11 cellular contexts compared by ENCODE assay signal in the genomic region with DNA sequence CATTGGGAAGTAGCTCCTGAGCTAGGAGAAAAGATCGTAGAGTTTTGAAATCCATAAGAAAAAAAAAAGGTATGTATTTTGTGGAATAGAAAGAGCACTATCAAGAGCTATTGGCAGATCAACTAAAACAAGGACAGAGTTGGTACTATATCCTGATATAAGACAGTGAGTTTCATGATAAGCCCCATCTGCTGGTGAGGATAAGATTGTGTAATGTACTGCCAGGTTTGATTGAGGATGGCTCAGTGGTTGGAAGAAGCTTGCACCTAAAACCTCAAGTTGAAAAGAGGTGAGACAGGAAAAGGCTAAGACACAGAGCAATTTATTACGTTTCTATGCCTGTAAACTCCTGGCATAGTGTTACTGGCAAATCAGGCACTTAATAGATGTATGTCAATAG.
DNase-seq lines count a peak whose midpoint lies in the region; ATAC-seq, FAIRE-seq and TF ChIP-seq lines count a peak whose summit lies in the region.
"Had no signal": no experiment of that assay in that cellular context is flagged by ENCODE, and none has a peak within 500 bp of the region (broad histone marks: within the 10 kb centered on the region; RNA-seq: fewer than 3 reads in every experiment).

No MANE protein-coding gene starts in this region.

- H3K36me3 Mint-ChIP-seq in activated T-cell treated with anti-CD3 and anti-CD28 coated beads, Interleukin-2, amount 50 U/mL, for 72 hours (ENCODE audit: insufficient read depth in 2 of 2), result no peaks in the 10 kb centered on the region
- no peaks in the 10 kb centered on the region for H3K36me3 Mint-ChIP-seq in activated naive CD4-positive, alpha-beta T cell treated with anti-CD3 and anti-CD28 coated beads for 36 hours (ENCODE audit: low read depth)
- no peaks in the 10 kb centered on the region for H3K36me3 Mint-ChIP-seq in activated CD8-positive, alpha-beta memory T cell treated with anti-CD3 and anti-CD28 coated beads, Interleukin-2, amount 10 ng/mL, durations not matched to agents 7 days and 5 days
- H3K36me3 Mint-ChIP-seq: naive B cell had no signal

- H3K9me3 ChIP-seq in OCI-LY3 (ENCODE audit: insufficient read depth, low read length) (no peaks in the 10 kb centered on the region), endothelial cell of umbilical vein (replicated peaks; ENCODE audit: control insufficient read depth, insufficient read depth, low read length) (no peaks in the 10 kb centered on the region)

- H4K20me1 ChIP-seq in OCI-LY3 (ENCODE audit: insufficient read depth, low read length), result no peaks in the 10 kb centered on the region
- H4K20me1 ChIP-seq in endothelial cell of umbilical vein (replicated peaks; ENCODE audit: control insufficient read depth, extremely low read depth, insufficient read depth, low read length), result no peaks in the 10 kb centered on the region

- H2AFZ ChIP-seq in OCI-LY3 (ENCODE audit: low read depth, low read length) (no peak overlapping the region), endothelial cell of umbilical vein (ENCODE audit: low read depth, low read length) (no peak overlapping the region)

- H3K9ac ChIP-seq in OCI-LY3 (ENCODE audit: low read length) (no peak overlapping the region), endothelial cell of umbilical vein (replicated peaks; ENCODE audit: extremely low read depth, insufficient read depth, low read length) (no peak overlapping the region)

- POLR2A ChIA-PET in endothelial cell of umbilical vein (lab: Charles Lee), result no interaction called here
- POLR2A ChIA-PET in GM10248 (lab: Yijun Ruan, JAX), result no interaction called here

- no peak overlapping the region for H3K4me3 ChIP-seq in OCI-LY3 (ENCODE audit: low read length)
- H3K4me3 ChIP-seq in endothelial cell of umbilical vein (replicated peaks in 1 of 3; ENCODE audit: insufficient read depth in 1 of 3, low read depth in 1 of 3, low read length in 3 of 3), result no peak overlapping the region
- H3K4me3 ChIP-seq: uterus had no signal

- H3K4me1 Mint-ChIP-seq in activated T-cell treated with anti-CD3 and anti-CD28 coated beads, Interleukin-2, amount 50 U/mL, for 72 hours (ENCODE audit: low read depth), result no peaks in the 10 kb centered on the region
- no peaks in the 10 kb centered on the region for H3K4me1 Mint-ChIP-seq in activated naive CD4-positive, alpha-beta T cell treated with anti-CD3 and anti-CD28 coated beads for 36 hours (ENCODE audit: low read depth)
- peaks cover 2% of the 10 kb centered on the region for H3K4me1 Mint-ChIP-seq in activated CD8-positive, alpha-beta memory T cell treated with anti-CD3 and anti-CD28 coated beads, Interleukin-2, amount 10 ng/mL, durations not matched to agents 7 days and 5 days
- H3K4me1 Mint-ChIP-seq: naive B cell had no signal

- no peak overlapping the region for H3K4me3 Mint-ChIP-seq in activated T-cell treated with anti-CD3 and anti-CD28 coated beads, Interleukin-2, amount 50 U/mL, for 72 hours
- H3K4me3 Mint-ChIP-seq in activated naive CD4-positive, alpha-beta T cell treated with anti-CD3 and anti-CD28 coated beads for 36 hours, result no peak overlapping the region
- H3K4me3 Mint-ChIP-seq in activated CD8-positive, alpha-beta memory T cell treated with anti-CD3 and anti-CD28 coated beads, Interleukin-2, amount 10 ng/mL, durations not matched to agents 7 days and 5 days, result no peak overlapping the region
- H3K4me3 Mint-ChIP-seq: CD4-positive, alpha-beta memory T cell; naive B cell had no signal

- TF ChIP-seq POLR2A in endothelial cell of umbilical vein (IDR thresholded peaks at IDR 0.05; ENCODE audit: low read depth, low read length), result no peak

- BruUV-seq in endothelial cell of umbilical vein (replicated peaks; lab: Mats Ljungman, UMichigan), result no TSS peak

- no peak for DNase-seq in activated T-cell treated with anti-CD3 and anti-CD28 coated beads, Interleukin-2, amount 50 U/mL, for 72 hours
- DNase-seq in activated T-cell treated with anti-CD3 and anti-CD28 coated beads for 4 hours (no peak), endothelial cell of umbilical vein (ENCODE audit: low read depth, low spot score) (peak; percentile 19), urothelium cell line (ENCODE audit: low spot score) (peak; percentile 13), GM10248 (ENCODE audit: extremely low spot score) (no peak)
- DNase-seq in activated naive CD4-positive, alpha-beta T cell treated with anti-CD3 and anti-CD28 coated beads for 36 hours, result no peak
- no peak for DNase-seq in activated CD8-positive, alpha-beta memory T cell treated with anti-CD3 and anti-CD28 coated beads, Interleukin-2, amount 10 ng/mL, durations not matched to agents 7 days and 5 days
- DNase-seq: naive B cell, uterus had no signal

- H3K4me1 ChIP-seq in OCI-LY3 (ENCODE audit: low read length) (no peaks in the 10 kb centered on the region), endothelial cell of umbilical vein (ENCODE audit: control insufficient read depth, extremely low read depth, insufficient read depth, low read length) (no peaks in the 10 kb centered on the region)
- H3K4me1 ChIP-seq: uterus had no signal

- H3K27ac ChIP-seq in OCI-LY3 (ENCODE audit: low read length) (no peak overlapping the region), endothelial cell of umbilical vein (ENCODE audit: insufficient read depth, low read depth, low read length) (no peak overlapping the region)
- H3K27ac ChIP-seq: uterus had no signal

- H3K79me2 ChIP-seq in OCI-LY3 (ENCODE audit: low read length) (no peaks in the 10 kb centered on the region), endothelial cell of umbilical vein (ENCODE audit: control insufficient read depth, insufficient read depth, low read length) (no peaks in the 10 kb centered on the region)

- H3K36me3 ChIP-seq in OCI-LY3 (replicated peaks; ENCODE audit: low read depth, low read length) (no peaks in the 10 kb centered on the region), endothelial cell of umbilical vein (ENCODE audit: control insufficient read depth in 2 of 2, extremely low read depth in 1 of 2, insufficient read depth in 2 of 2, low read length in 2 of 2) (no peaks in the 10 kb centered on the region)
- H3K36me3 ChIP-seq: uterus had no signal

- intact Hi-C loops in endothelial cell of umbilical vein (cut with micrococcal nuclease), result no loop called here
- intact Hi-C loops in activated naive CD4-positive, alpha-beta T cell treated with anti-CD3 and anti-CD28 coated beads for 36 hours (cut with micrococcal nuclease), result loop anchor here (1.0 to 10.0 kb wide), 2 partner anchors 199 to 331 kb away; no protein-coding TSS in a partner anchor

- FAIRE-seq in endothelial cell of umbilical vein (lab: Jason Lieb, UNC), result no peak
- no peak for FAIRE-seq in urothelium cell line (lab: Jason Lieb, UNC)

- dilution Hi-C loops in endothelial cell of umbilical vein (cut with MboI; ENCODE audit: extremely low pct_ligation_motif_present, low sequenced_read_pairs), result no loop called here

- no peaks in the 10 kb centered on the region for H3K27me3 Mint-ChIP-seq in activated T-cell treated with anti-CD3 and anti-CD28 coated beads, Interleukin-2, amount 50 U/mL, for 72 hours (ENCODE audit: low read depth)
- H3K27me3 Mint-ChIP-seq in activated naive CD4-positive, alpha-beta T cell treated with anti-CD3 and anti-CD28 coated beads for 36 hours (ENCODE audit: low read depth), result no peaks in the 10 kb centered on the region
- H3K27me3 Mint-ChIP-seq in activated CD8-positive, alpha-beta memory T cell treated with anti-CD3 and anti-CD28 coated beads, Interleukin-2, amount 10 ng/mL, durations not matched to agents 7 days and 5 days, result no peaks in the 10 kb centered on the region
- H3K27me3 Mint-ChIP-seq: CD4-positive, alpha-beta memory T cell; naive B cell had no signal

- no peak overlapping the region for H3K27ac Mint-ChIP-seq in activated T-cell treated with anti-CD3 and anti-CD28 coated beads, Interleukin-2, amount 50 U/mL, for 72 hours
- H3K27ac Mint-ChIP-seq in activated naive CD4-positive, alpha-beta T cell treated with anti-CD3 and anti-CD28 coated beads for 36 hours, result no peak overlapping the region
- H3K27ac Mint-ChIP-seq in activated CD8-positive, alpha-beta memory T cell treated with anti-CD3 and anti-CD28 coated beads, Interleukin-2, amount 10 ng/mL, durations not matched to agents 7 days and 5 days, result no peak overlapping the region
- H3K27ac Mint-ChIP-seq: CD4-positive, alpha-beta memory T cell had no signal

- CTCF ChIA-PET in endothelial cell of umbilical vein (lab: Charles Lee) (interaction anchor here (1.0 to 2.9 kb wide), 6 partner anchors 17 to 527 kb away, joined by 3 to 16 read pairs (median 4); a partner anchor contains a TSS), GM10248 (lab: Yijun Ruan, JAX) (interaction anchor here (0.9 kb wide), 1 partner anchor 38 kb away, joined by 3 read pairs; no protein-coding TSS in a partner anchor)
- CTCF ChIA-PET in activated naive CD4-positive, alpha-beta T cell treated with anti-CD3 and anti-CD28 coated beads for 36 hours (lab: Charles Lee), result interaction anchor here (0.6 to 1.0 kb wide), 5 partner anchors 17 to 1197 kb away, joined by 3 to 5 read pairs (median 3); no protein-coding TSS in a partner anchor
- CTCF ChIA-PET in activated CD8-positive, alpha-beta memory T cell treated with anti-CD3 and anti-CD28 coated beads, Interleukin-2, amount 10 ng/mL, durations not matched to agents 7 days and 5 days (lab: Charles Lee), result no interaction called here

- H3K27me3 ChIP-seq in OCI-LY3 (ENCODE audit: low read depth, low read length) (no peaks in the 10 kb centered on the region), endothelial cell of umbilical vein (ENCODE audit: control insufficient read depth in 2 of 2, insufficient read depth in 2 of 2, low read length in 2 of 2) (no peaks in the 10 kb centered on the region)
- H3K27me3 ChIP-seq: uterus had no signal

- ATAC-seq in activated T-cell treated with anti-CD3 and anti-CD28 coated beads, Interleukin-2, amount 50 U/mL, for 72 hours (replicated peaks in 1 of 2), result peak; percentile 50 to 56
- ATAC-seq in activated CD8-positive, alpha-beta memory T cell treated with anti-CD3 and anti-CD28 coated beads, Interleukin-2, amount 10 ng/mL, durations not matched to agents 7 days and 5 days, result no peak

- TF ChIP-seq CTCF in OCI-LY3 (IDR thresholded peaks at IDR 0.05; ENCODE audit: low read depth, low read length) (peak; percentile 35), endothelial cell of umbilical vein (IDR thresholded peaks at IDR 0.05; ENCODE audit: extremely low read depth in 1 of 2, insufficient read depth in 1 of 2, low read depth in 1 of 2, low read length in 2 of 2) (peak in 1 of 2 donors; percentile 23), GM10248 (IDR thresholded peaks at IDR 0.05; ENCODE audit: control extremely low read depth, extremely low read depth, low read depth, missing control alignments) (no peak)

- H3K4me2 ChIP-seq in OCI-LY3 (ENCODE audit: low read length), result no peak overlapping the region
- H3K4me2 ChIP-seq in endothelial cell of umbilical vein (ENCODE audit: insufficient read depth, low read length), result no peak overlapping the region

- H3K9me1 ChIP-seq in endothelial cell of umbilical vein (replicated peaks; ENCODE audit: control insufficient read depth, extremely low read depth, insufficient read depth, low read length), result no peaks in the 10 kb centered on the region

- H3K9me3 Mint-ChIP-seq in activated T-cell treated with anti-CD3 and anti-CD28 coated beads, Interleukin-2, amount 50 U/mL, for 72 hours, result no peaks in the 10 kb centered on the region
- H3K9me3 Mint-ChIP-seq in activated naive CD4-positive, alpha-beta T cell treated with anti-CD3 and anti-CD28 coated beads for 36 hours, result no peaks in the 10 kb centered on the region
- H3K9me3 Mint-ChIP-seq in activated CD8-positive, alpha-beta memory T cell treated with anti-CD3 and anti-CD28 coated beads, Interleukin-2, amount 10 ng/mL, durations not matched to agents 7 days and 5 days (ENCODE audit: low read depth), result no peaks in the 10 kb centered on the region
- H3K9me3 Mint-ChIP-seq: CD4-positive, alpha-beta memory T cell had no signal

Comparison
In these comparisons a context has a peak if more than half of its experiments do, and no peak if none do; other contexts are left out.
1. DNase-seq: peak in endothelial cell of umbilical vein (single experiment) and urothelium cell line (single experiment); none in activated T-cell treated with anti-CD3 and anti-CD28 coated beads, Interleukin-2, amount 50 U/mL, for 72 hours (0 of 2), activated T-cell treated with anti-CD3 and anti-CD28 coated beads for 4 hours (single experiment), GM10248 (single experiment), activated naive CD4-positive, alpha-beta T cell treated with anti-CD3 and anti-CD28 coated beads for 36 hours (single experiment) and activated CD8-positive, alpha-beta memory T cell treated with anti-CD3 and anti-CD28 coated beads, Interleukin-2, amount 10 ng/mL, durations not matched to agents 7 days and 5 days (single experiment).